Comparison of ENCODE assay signal across 26 cellular contexts in the genomic region with DNA sequence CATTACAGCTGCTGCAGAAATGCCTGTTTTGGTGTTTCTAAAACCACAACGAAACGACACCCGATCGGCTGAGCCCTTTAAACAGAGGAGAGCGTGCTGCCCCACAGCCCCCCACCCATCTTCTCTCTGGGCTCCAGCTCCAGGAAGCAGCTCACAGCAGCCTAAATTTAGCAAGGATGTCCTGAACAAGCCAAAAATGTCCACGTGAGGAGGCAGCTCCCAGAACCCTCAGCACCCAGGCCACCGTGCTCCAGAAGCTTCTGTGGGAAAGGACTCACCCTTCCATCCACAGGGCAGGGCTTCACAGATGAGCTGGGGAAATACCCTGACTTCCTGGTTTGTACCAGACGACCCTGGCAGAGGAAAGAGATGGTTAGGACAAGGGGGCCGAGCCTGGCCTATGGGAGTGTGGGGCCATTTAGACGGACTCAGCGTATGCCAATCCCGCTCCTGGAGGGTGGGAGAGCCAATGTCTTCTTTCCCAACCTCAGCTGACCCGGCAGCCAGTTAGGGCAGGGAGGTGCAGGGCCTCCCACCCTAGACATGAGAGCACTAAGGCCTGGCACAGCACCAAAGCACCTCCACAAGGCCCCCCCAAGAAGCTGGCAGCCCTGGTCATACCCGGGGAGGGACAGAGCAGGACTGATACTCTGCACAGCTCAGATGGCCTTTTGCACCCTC.
"Had no signal": no experiment of that assay in that cellular context is flagged by ENCODE, and none has a peak within 500 bp of the region (broad histone marks: within the 10 kb centered on the region; RNA-seq: fewer than 3 reads in every experiment).

No MANE protein-coding gene starts in this region.

- H3K9me3 ChIP-seq: testis had no signal

- DNase-seq: activated CD4-positive, alpha-beta T cell treated with anti-CD3 and anti-CD28 coated beads for 4 hours; activated CD4-positive, alpha-beta T cell treated with anti-CD3 and anti-CD28 coated beads, Interleukin-2, amount 50 U/mL, for 48 hours; activated CD4-positive, CD25-positive, alpha-beta regulatory T cell; activated CD8-positive, alpha-beta memory T cell treated with anti-CD3 and anti-CD28 coated beads, Interleukin-2, amount 50 U/mL, for 48 hours; activated naive CD4-positive, alpha-beta T cell treated with Interleukin-2 at 50 U/mL for 16 hours; activated naive CD8-positive, alpha-beta T cell treated with anti-CD3 and anti-CD28 coated beads for 36 hours; activated T-cell treated with anti-CD3 and anti-CD28 coated beads, Interleukin-2, amount 50 U/mL, for 4 hours; effector memory CD4-positive, alpha-beta T cell; glutamatergic neuron; hypothalamus; stimulated activated CD4-positive, alpha-beta T cell treated with anti-CD3 and anti-CD28 coated beads, Interleukin-2, amount 100 ng/mL, for 48 hours; stimulated activated CD8-positive, alpha-beta memory T cell treated with anti-CD3 and anti-CD28 coated beads, Interleukin-4, amount 100 ng/mL, for 48 hours; stimulated activated naive B cell treated with anti-CD40 and anti-IgM and Interleukin-4, amounts not matched to agents 10 μg/mL and 1 μg/mL and 100 μg/mL, for 72 hours; SW 1271; testis; trophoblast cell; uterus had no signal

- H3K27ac ChIP-seq: ovary, testis, uterus had no signal

- H3K4me1 ChIP-seq: uterus had no signal

- H3K27me3 ChIP-seq: ovary, testis, uterus had no signal

- H3K36me3 ChIP-seq: ovary, uterus had no signal

- FAIRE-seq: bronchial epithelial cell, endothelial cell of umbilical vein, frontal cortex had no signal

- H3K4me3 ChIP-seq: ovary, smooth muscle cell, testis, uterus had no signal

- ATAC-seq: activated T-cell treated with anti-CD3 and anti-CD28 coated beads, Interleukin-2, amount 50 U/mL, for 4 hours; esophagus mucosa; natural killer cell treated with Interleukin-12 subunit alpha and Interleukin-12 subunit beta and Interleukin-15 and Interleukin-18, amount 100 ng/mL, for 72 hours; sciatic nerve; stimulated activated naive B cell treated with anti-CD40 and anti-IgM and Interleukin-4, amounts not matched to agents 10 μg/mL and 1 μg/mL and 100 μg/mL, for 72 hours; T-helper 17 cell had no signal
